8 cellular contexts compared by ENCODE assay signal in genomic region chr2:127388423-127389164, GRCh38. TPM values are rescaled to one million over a fixed set of nuclear protein-coding genes. Genes with fewer than 3 reads are reported as not detected.
A peak's percentile ranks its signal among the peaks of the same experiment; 100 is the strongest.
DNase-seq lines count a peak whose midpoint lies in the region; ATAC-seq and TF ChIP-seq lines count a peak whose summit lies in the region.

No MANE protein-coding gene starts in this region.

- no peak for DNase-seq in activated CD4-positive, alpha-beta T cell treated with anti-CD3 and anti-CD28 coated beads for 36 hours
- DNase-seq in activated CD4-positive, alpha-beta T cell treated with anti-CD3 and anti-CD28 coated beads for 48 hours, result no peak
- DNase-seq in right cardiac atrium (no peak), CD1c-positive myeloid dendritic cell (ENCODE audit: extremely low spot score) (no peak), islet precursor cell (no peak)
- DNase-seq in stimulated activated effector memory CD8-positive, alpha-beta T cell treated with anti-CD3 and anti-CD28 coated beads, Interleukin-12 subunit alpha, Interleukin-12 subunit beta, amount 100 ng/mL, for 72 hours (ENCODE audit: low spot score in 2 of 2), result no peak

- peak; percentile 30 for ATAC-seq in activated CD4-positive, alpha-beta T cell treated with anti-CD3 and anti-CD28 coated beads for 36 hours
- peak; percentile 16 for ATAC-seq in HG03066 (IDR thresholded peaks at IDR 0.05; ENCODE audit: low read depth, unreplicated experiment)
- peak in 1 of 2 donors; percentile 1 for ATAC-seq in right cardiac atrium
- peak; percentile 82 for ATAC-seq in stimulated activated effector memory CD8-positive, alpha-beta T cell treated with anti-CD3 and anti-CD28 coated beads, Interleukin-12 subunit alpha, Interleukin-12 subunit beta, amount 100 ng/mL, for 72 hours

- intact Hi-C loops in activated CD4-positive, alpha-beta T cell treated with anti-CD3 and anti-CD28 coated beads for 36 hours (cut with DNase I, micrococcal nuclease), result loop anchor here (1.0 to 10.0 kb wide), 15 partner anchors 10 to 734 kb away; partner anchors contain the start of genes BIN1 (in 1 of the 2), ERCC3 (in 1 of the 2), GYPC (in 1 of the 2) and SAP130 (in 1 of the 2)
- intact Hi-C loops in right cardiac atrium (cut with DNase I), result no loop called here

- no peaks in the 10 kb centered on the region for H3K9me3 Mint-ChIP-seq in activated CD4-positive, alpha-beta T cell treated with anti-CD3 and anti-CD28 coated beads for 36 hours (ENCODE audit: low read depth)
- no peaks in the 10 kb centered on the region for H3K9me3 Mint-ChIP-seq in stimulated activated effector memory CD8-positive, alpha-beta T cell treated with anti-CD3 and anti-CD28 coated beads, Interleukin-12 subunit alpha, Interleukin-12 subunit beta, amount 100 ng/mL, for 72 hours

- POLR2A ChIA-PET in activated CD4-positive, alpha-beta T cell treated with anti-CD3 and anti-CD28 coated beads for 36 hours (lab: Charles Lee), result interaction anchor here (1.0 to 1.2 kb wide), 3 partner anchors 9 to 13 kb away, joined by 3 to 4 read pairs (median 3); no protein-coding TSS in a partner anchor

- peak overlapping the region; percentile 76 for H3K4me3 Mint-ChIP-seq in activated CD4-positive, alpha-beta T cell treated with anti-CD3 and anti-CD28 coated beads for 36 hours
- peak overlapping the region; percentile 80 for H3K4me3 Mint-ChIP-seq in stimulated activated effector memory CD8-positive, alpha-beta T cell treated with anti-CD3 and anti-CD28 coated beads, Interleukin-12 subunit alpha, Interleukin-12 subunit beta, amount 100 ng/mL, for 72 hours

- H3K9me3 ChIP-seq in right cardiac atrium (ENCODE audit: control insufficient read depth, low read length), result no peaks in the 10 kb centered on the region

- H3K27me3 ChIP-seq in right cardiac atrium (ENCODE audit: control insufficient read depth, insufficient read depth), result no peaks in the 10 kb centered on the region

- H3K27me3 Mint-ChIP-seq in activated CD4-positive, alpha-beta T cell treated with anti-CD3 and anti-CD28 coated beads for 36 hours, result no peaks in the 10 kb centered on the region

- H3K36me3 Mint-ChIP-seq in activated CD4-positive, alpha-beta T cell treated with anti-CD3 and anti-CD28 coated beads for 36 hours (ENCODE audit: low read depth), result peaks cover 10% of the 10 kb centered on the region
- peaks cover 34% of the 10 kb centered on the region for H3K36me3 Mint-ChIP-seq in stimulated activated effector memory CD8-positive, alpha-beta T cell treated with anti-CD3 and anti-CD28 coated beads, Interleukin-12 subunit alpha, Interleukin-12 subunit beta, amount 100 ng/mL, for 72 hours

- H3K4me1 Mint-ChIP-seq in activated CD4-positive, alpha-beta T cell treated with anti-CD3 and anti-CD28 coated beads for 36 hours, result peaks cover 70% of the 10 kb centered on the region
- H3K4me1 Mint-ChIP-seq in stimulated activated effector memory CD8-positive, alpha-beta T cell treated with anti-CD3 and anti-CD28 coated beads, Interleukin-12 subunit alpha, Interleukin-12 subunit beta, amount 100 ng/mL, for 72 hours, result peaks cover 70% of the 10 kb centered on the region

- peak overlapping the region; percentile 87 for H3K27ac ChIP-seq in right cardiac atrium (ENCODE audit: low read length)

- CTCF ChIA-PET in activated CD4-positive, alpha-beta T cell treated with anti-CD3 and anti-CD28 coated beads for 36 hours (lab: Charles Lee), result interaction anchor here (0.7 to 1.7 kb wide), 7 partner anchors 9 to 91 kb away, joined by 3 to 5 read pairs (median 4); no protein-coding TSS in a partner anchor

- whole genome bisulfite sequencing in right cardiac atrium, result 59% methylated on average over 8 of the region's 8 CpGs

- H3K4me3 ChIP-seq in WI38 (ENCODE audit: low read depth, low read length) (peak overlapping the region; percentile 66), right cardiac atrium (ENCODE audit: low read length) (peak overlapping the region; percentile 30)

- no peaks in the 10 kb centered on the region for H3K4me1 ChIP-seq in right cardiac atrium (ENCODE audit: control insufficient read depth, insufficient read depth, low read length)

- TF ChIP-seq CTCF in WI38 (IDR thresholded peaks at IDR 0.05; ENCODE audit: low read depth, low read length), result no peak

- H3K27ac Mint-ChIP-seq in activated CD4-positive, alpha-beta T cell treated with anti-CD3 and anti-CD28 coated beads for 36 hours, result peak overlapping the region; percentile 93
- H3K27ac Mint-ChIP-seq in stimulated activated effector memory CD8-positive, alpha-beta T cell treated with anti-CD3 and anti-CD28 coated beads, Interleukin-12 subunit alpha, Interleukin-12 subunit beta, amount 100 ng/mL, for 72 hours, result peak overlapping the region; percentile 99

RNA-seq across cellular contexts. Expression of gene MAP3K2, which starts 0.8 kb away (rescaled TPM):
- 10 to 100 TPM; 35.2 to 35.6 TPM for total RNA-seq in activated CD4-positive, alpha-beta T cell treated with anti-CD3 and anti-CD28 coated beads for 36 hours
- total RNA-seq in right cardiac atrium, result 10 to 100 TPM; 25.9 to 34.3 (median 32.1) TPM
- 4.3 TPM for polyA plus RNA-seq in right cardiac atrium

RNA-seq across cellular contexts. Expression of gene PROC, which starts 29.6 kb away (rescaled TPM):
- total RNA-seq in activated CD4-positive, alpha-beta T cell treated with anti-CD3 and anti-CD28 coated beads for 36 hours, result not detected
- not detected for total RNA-seq in right cardiac atrium
- polyA plus RNA-seq in right cardiac atrium, result 0.18 TPM

Comparison
In these comparisons a context has a peak if more than half of its experiments do, and no peak if none do; other contexts are left out.
1. intact Hi-C loops: an anchor here in activated CD4-positive, alpha-beta T cell treated with anti-CD3 and anti-CD28 coated beads for 36 hours (1.0 to 10.0 kb wide); none called in right cardiac atrium.